1 cellular context compared by ENCODE assay signal in the genomic region with DNA sequence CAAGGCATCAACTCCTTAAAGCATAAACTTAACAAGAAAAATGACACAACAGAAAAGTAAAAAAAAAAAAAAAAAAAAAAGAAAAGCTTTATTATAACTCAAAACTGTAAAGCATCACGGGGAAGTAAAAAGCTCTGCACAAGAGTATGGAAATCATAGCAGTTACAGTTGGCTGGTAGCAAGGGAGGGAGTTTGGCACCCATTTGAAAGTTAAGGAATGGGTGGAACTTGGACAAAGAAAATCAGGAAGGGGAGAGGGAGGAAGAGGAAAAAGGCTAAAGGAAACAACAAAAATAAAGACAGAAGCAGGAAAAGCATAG.
TF ChIP-seq lines count a peak whose summit lies in the region.

No MANE protein-coding gene starts in this region.

TF ChIP-seq in HepG2, 621 proteins besides CTCF, POLR2A, EP300 and RAD21:
- TF ChIP-seq, protein P1, sequence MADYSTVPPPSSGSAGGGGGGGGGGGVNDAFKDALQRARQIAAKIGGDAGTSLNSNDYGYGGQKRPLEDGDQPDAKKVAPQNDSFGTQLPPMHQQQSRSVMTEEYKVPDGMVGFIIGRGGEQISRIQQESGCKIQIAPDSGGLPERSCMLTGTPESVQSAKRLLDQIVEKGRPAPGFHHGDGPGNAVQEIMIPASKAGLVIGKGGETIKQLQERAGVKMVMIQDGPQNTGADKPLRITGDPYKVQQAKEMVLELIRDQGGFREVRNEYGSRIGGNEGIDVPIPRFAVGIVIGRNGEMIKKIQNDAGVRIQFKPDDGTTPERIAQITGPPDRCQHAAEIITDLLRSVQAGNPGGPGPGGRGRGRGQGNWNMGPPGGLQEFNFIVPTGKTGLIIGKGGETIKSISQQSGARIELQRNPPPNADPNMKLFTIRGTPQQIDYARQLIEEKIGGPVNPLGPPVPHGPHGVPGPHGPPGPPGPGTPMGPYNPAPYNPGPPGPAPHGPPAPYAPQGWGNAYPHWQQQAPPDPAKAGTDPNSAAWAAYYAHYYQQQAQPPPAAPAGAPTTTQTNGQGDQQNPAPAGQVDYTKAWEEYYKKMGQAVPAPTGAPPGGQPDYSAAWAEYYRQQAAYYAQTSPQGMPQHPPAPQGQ (CRISPR knock-in tag; IDR thresholded peaks at IDR 0.05; ENCODE audit: borderline replicate concordance): no peak
- TF ChIP-seq SALL1 (CRISPR knock-in tag; IDR thresholded peaks at IDR 0.05): no peak
- TF ChIP-seq, protein P2, sequence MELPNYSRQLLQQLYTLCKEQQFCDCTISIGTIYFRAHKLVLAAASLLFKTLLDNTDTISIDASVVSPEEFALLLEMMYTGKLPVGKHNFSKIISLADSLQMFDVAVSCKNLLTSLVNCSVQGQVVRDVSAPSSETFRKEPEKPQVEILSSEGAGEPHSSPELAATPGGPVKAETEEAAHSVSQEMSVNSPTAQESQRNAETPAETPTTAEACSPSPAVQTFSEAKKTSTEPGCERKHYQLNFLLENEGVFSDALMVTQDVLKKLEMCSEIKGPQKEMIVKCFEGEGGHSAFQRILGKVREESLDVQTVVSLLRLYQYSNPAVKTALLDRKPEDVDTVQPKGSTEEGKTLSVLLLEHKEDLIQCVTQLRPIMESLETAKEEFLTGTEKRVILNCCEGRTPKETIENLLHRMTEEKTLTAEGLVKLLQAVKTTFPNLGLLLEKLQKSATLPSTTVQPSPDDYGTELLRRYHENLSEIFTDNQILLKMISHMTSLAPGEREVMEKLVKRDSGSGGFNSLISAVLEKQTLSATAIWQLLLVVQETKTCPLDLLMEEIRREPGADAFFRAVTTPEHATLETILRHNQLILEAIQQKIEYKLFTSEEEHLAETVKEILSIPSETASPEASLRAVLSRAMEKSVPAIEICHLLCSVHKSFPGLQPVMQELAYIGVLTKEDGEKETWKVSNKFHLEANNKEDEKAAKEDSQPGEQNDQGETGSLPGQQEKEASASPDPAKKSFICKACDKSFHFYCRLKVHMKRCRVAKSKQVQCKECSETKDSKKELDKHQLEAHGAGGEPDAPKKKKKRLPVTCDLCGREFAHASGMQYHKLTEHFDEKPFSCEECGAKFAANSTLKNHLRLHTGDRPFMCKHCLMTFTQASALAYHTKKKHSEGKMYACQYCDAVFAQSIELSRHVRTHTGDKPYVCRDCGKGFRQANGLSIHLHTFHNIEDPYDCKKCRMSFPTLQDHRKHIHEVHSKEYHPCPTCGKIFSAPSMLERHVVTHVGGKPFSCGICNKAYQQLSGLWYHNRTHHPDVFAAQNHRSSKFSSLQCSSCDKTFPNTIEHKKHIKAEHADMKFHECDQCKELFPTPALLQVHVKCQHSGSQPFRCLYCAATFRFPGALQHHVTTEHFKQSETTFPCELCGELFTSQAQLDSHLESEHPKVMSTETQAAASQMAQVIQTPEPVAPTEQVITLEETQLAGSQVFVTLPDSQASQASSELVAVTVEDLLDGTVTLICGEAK (IDR thresholded peaks at IDR 0.05): 0 out of 2 replicates have a peak, but pooled peaks have one; percentile 25
- TF ChIP-seq, protein P2 (CRISPR knock-in tag; IDR thresholded peaks at IDR 0.05): no peak
